In the genomic region with DNA sequence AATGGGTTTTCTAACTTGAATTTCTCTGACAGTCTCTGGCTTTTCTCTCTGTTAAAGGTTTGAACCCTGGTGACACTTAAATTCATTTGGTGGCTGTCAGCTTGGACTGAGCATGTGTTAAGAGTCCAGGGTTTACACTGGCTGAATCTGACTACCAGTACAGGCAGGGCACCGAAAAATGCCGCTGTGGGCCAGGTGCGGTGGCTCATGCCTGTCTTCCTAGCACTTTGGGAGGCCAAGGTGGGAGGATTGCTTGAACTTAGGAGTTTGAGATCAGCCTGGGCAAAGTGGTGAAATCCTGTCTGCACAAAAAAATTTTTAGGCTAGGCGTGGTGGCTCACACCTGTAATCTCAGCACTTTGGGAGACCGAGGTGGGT, we compare ENCODE assay signal across 8 cellular contexts. TPM values are rescaled to one million over a fixed set of nuclear protein-coding genes. Genes with fewer than 3 reads are reported as not detected.
A peak's percentile ranks its signal among the peaks of the same experiment; 100 is the strongest.
DNase-seq lines count a peak whose midpoint lies in the region; ATAC-seq and TF ChIP-seq lines count a peak whose summit lies in the region.

No MANE protein-coding gene starts in this region.

- H3K36me3 Mint-ChIP-seq in Caco-2 (ENCODE audit: insufficient read depth, unreplicated experiment) (peaks cover 58% of the 10 kb centered on the region), endothelial cell (ENCODE audit: low read depth, unreplicated experiment) (peaks cover 20% of the 10 kb centered on the region), neural progenitor cell (peaks cover 21% of the 10 kb centered on the region)

- H3K4me2 ChIP-seq in OCI-LY7 (ENCODE audit: low read length) (peak overlapping the region; percentile 92), neural progenitor cell (peak overlapping the region; percentile 85)

- peaks cover 44% of the 10 kb centered on the region for H3K79me2 ChIP-seq in OCI-LY7 (ENCODE audit: insufficient read depth, low read depth, low read length)
- H3K79me2 ChIP-seq in neural progenitor cell (ENCODE audit: low read depth): peaks cover 54% of the 10 kb centered on the region

- H3K4me1 Mint-ChIP-seq in Caco-2 (ENCODE audit: low read depth, unreplicated experiment) (peaks cover 23% of the 10 kb centered on the region), endothelial cell (ENCODE audit: unreplicated experiment) (peaks cover 41% of the 10 kb centered on the region), neural progenitor cell (peaks cover 40% of the 10 kb centered on the region)

- CTCF ChIA-PET in Caco-2 (lab: Charles Lee) (no interaction called here), OCI-LY7 (lab: Charles Lee; ENCODE audit: unreplicated experiment) (no interaction called here), GM10248 (lab: Yijun Ruan, JAX) (interaction anchor here (1.1 to 7.5 kb wide), 5 partner anchors 11 to 771 kb away, joined by 3 to 73 read pairs (median 30); a partner anchor contains a TSS)

- peak overlapping the region; percentile 96 for H3K4me3 Mint-ChIP-seq in Caco-2 (ENCODE audit: unreplicated experiment)
- peak overlapping the region; percentile 99 for H3K4me3 Mint-ChIP-seq in endothelial cell (ENCODE audit: unreplicated experiment)
- H3K4me3 Mint-ChIP-seq in neural progenitor cell: peak overlapping the region; percentile 99

- H3K27ac Mint-ChIP-seq in Caco-2 (ENCODE audit: unreplicated experiment) (no peak overlapping the region), endothelial cell (ENCODE audit: unreplicated experiment) (no peak overlapping the region), neural progenitor cell (no peak overlapping the region)

- no peak overlapping the region for H2AFZ ChIP-seq in OCI-LY7 (ENCODE audit: low read length)
- H2AFZ ChIP-seq in neural progenitor cell (replicated peaks): no peak overlapping the region

- peaks cover 51% of the 10 kb centered on the region for H3K4me1 ChIP-seq in Caco-2
- peaks cover 55% of the 10 kb centered on the region for H3K4me1 ChIP-seq in OCI-LY7 (ENCODE audit: insufficient read depth, low read length, poor library complexity, severe bottlenecking)
- H3K4me1 ChIP-seq in neural progenitor cell: peaks cover 22% of the 10 kb centered on the region
- peaks cover 12% of the 10 kb centered on the region for H3K4me1 ChIP-seq in foreskin keratinocyte

- H3K9ac ChIP-seq in neural progenitor cell: no peak overlapping the region

- no peaks in the 10 kb centered on the region for H3K9me3 ChIP-seq in Caco-2
- H3K9me3 ChIP-seq in OCI-LY7 (ENCODE audit: low read length): no peaks in the 10 kb centered on the region
- no peaks in the 10 kb centered on the region for H3K9me3 ChIP-seq in neural progenitor cell (ENCODE audit: low read depth)

- H3K27me3 ChIP-seq in Caco-2 (replicated peaks; ENCODE audit: control insufficient read depth, insufficient read depth, low read length): no peaks in the 10 kb centered on the region
- no peaks in the 10 kb centered on the region for H3K27me3 ChIP-seq in neural progenitor cell
- H3K27me3 ChIP-seq in foreskin keratinocyte: no peaks in the 10 kb centered on the region

- DNase-seq in Caco-2: no peak
- no peak for DNase-seq in OCI-LY7 (ENCODE audit: low spot score)
- no peak for DNase-seq in endothelial cell (ENCODE audit: low spot score)
- no peak for DNase-seq in neural progenitor cell (ENCODE audit: low spot score)
- no peak for DNase-seq in foreskin keratinocyte
- no peak for DNase-seq in NCI-H748 (lab: John Stamatoyannopoulos, UW; ENCODE audit: unreplicated experiment)
- no peak for DNase-seq in GM10248 (ENCODE audit: extremely low spot score)
- no peak for DNase-seq in hypothalamus (lab: John Stamatoyannopoulos, UW)

- no peaks in the 10 kb centered on the region for H3K27me3 Mint-ChIP-seq in Caco-2 (ENCODE audit: insufficient read depth, unreplicated experiment)
- peaks cover 17% of the 10 kb centered on the region for H3K27me3 Mint-ChIP-seq in endothelial cell (ENCODE audit: unreplicated experiment)
- H3K27me3 Mint-ChIP-seq in neural progenitor cell (ENCODE audit: insufficient read depth, low read depth): peaks cover 8% of the 10 kb centered on the region

- H3K36me3 ChIP-seq in Caco-2 (ENCODE audit: control insufficient read depth, insufficient read depth, low read length) (peaks cover 1% of the 10 kb centered on the region), OCI-LY7 (ENCODE audit: insufficient read depth, low read length) (peaks cover 48% of the 10 kb centered on the region), neural progenitor cell (no peaks in the 10 kb centered on the region)

- peaks cover 60% of the 10 kb centered on the region for H3F3A ChIP-seq in neural progenitor cell (ENCODE audit: low read depth)

- H3K27ac ChIP-seq in OCI-LY7 (ENCODE audit: low read depth, low read length, poor library complexity, severe bottlenecking) (no peak overlapping the region), neural progenitor cell (no peak overlapping the region), foreskin keratinocyte (no peak overlapping the region)

- intact Hi-C loops in Caco-2 (cut with micrococcal nuclease; ENCODE audit: unreplicated experiment) (no loop called here), OCI-LY7 (cut with micrococcal nuclease; ENCODE audit: unreplicated experiment) (no loop called here)

- TF ChIP-seq CTCF in Caco-2 (IDR thresholded peaks at IDR 0.05; ENCODE audit: insufficient read depth in 1 of 2, low read depth in 1 of 2, low read length in 1 of 2, severe bottlenecking in 1 of 2, unreplicated experiment in 1 of 2) (no peak), OCI-LY7 (conservative IDR thresholded peaks at IDR 0.05; ENCODE audit: low read length) (no peak), endothelial cell (IDR thresholded peaks at IDR 0.05; ENCODE audit: unreplicated experiment) (no peak), neural progenitor cell (IDR thresholded peaks at IDR 0.05) (no peak), foreskin keratinocyte (conservative IDR thresholded peaks at IDR 0.05) (no peak), GM10248 (IDR thresholded peaks at IDR 0.05; ENCODE audit: control extremely low read depth, extremely low read depth, low read depth, missing control alignments) (no peak)

- H4K20me1 ChIP-seq in OCI-LY7 (ENCODE audit: insufficient read depth, low read length) (peaks cover 22% of the 10 kb centered on the region; the same call in 1 of the 2 replicates), neural progenitor cell (ENCODE audit: low read depth) (peaks cover 36% of the 10 kb centered on the region)

- H3K4me3 ChIP-seq in Caco-2 (ENCODE audit: low read depth, low read length) (no peak overlapping the region), OCI-LY7 (ENCODE audit: low read depth, low read length, poor library complexity, severe bottlenecking) (peak overlapping the region; percentile 90), neural progenitor cell (peak overlapping the region; percentile 79)

- H3K9me3 Mint-ChIP-seq in Caco-2 (ENCODE audit: unreplicated experiment): no peaks in the 10 kb centered on the region
- H3K9me3 Mint-ChIP-seq in endothelial cell (ENCODE audit: unreplicated experiment): no peaks in the 10 kb centered on the region
- H3K9me3 Mint-ChIP-seq in neural progenitor cell: no peaks in the 10 kb centered on the region

- POLR2A ChIA-PET in Caco-2 (lab: Charles Lee) (no interaction called here), OCI-LY7 (lab: Charles Lee) (no interaction called here), GM10248 (lab: Yijun Ruan, JAX) (no interaction called here)

- no peak for ATAC-seq in foreskin keratinocyte

- BruUV-seq in Caco-2 (replicated peaks; lab: Mats Ljungman, UMichigan): no TSS peak
- no TSS peak for BruUV-seq in OCI-LY7 (replicated peaks; lab: Mats Ljungman, UMichigan)

- H3K9me2 ChIP-seq in OCI-LY7 (ENCODE audit: insufficient read depth, low read length): no peaks in the 10 kb centered on the region

RNA-seq across cellular contexts. Expression of a gene that starts 1.8 kb away (rescaled TPM):
- total RNA-seq in Caco-2 (2022): 94.5 and 102 TPM in 2 replicates
- total RNA-seq in OCI-LY7 (2014; rRNA removed; shearing (Covaris generic)): 104 and 122 TPM in 2 replicates
- 98.6 and 117 TPM in 2 replicates for total RNA-seq in OCI-LY7 (2022)
- 131 TPM for total RNA-seq in endothelial cell (ENCODE audit: unreplicated experiment)
- total RNA-seq in neural progenitor cell (ENCODE audit: low replicate concordance): 51.1 and 68.9 TPM in 2 replicates
- total RNA-seq in foreskin keratinocyte: 195 and 214 TPM in 2 replicates
- 266 and 289 TPM in 2 replicates for polyA plus RNA-seq in foreskin keratinocyte

RNA-seq across cellular contexts. Expression of a gene that starts 4.2 kb away (rescaled TPM):
- total RNA-seq in Caco-2 (2022) (32.3 and 33.7 TPM in 2 replicates), OCI-LY7 (2022) (37.4 and 37.6 TPM in 2 replicates), endothelial cell (ENCODE audit: unreplicated experiment) (50.7 TPM), neural progenitor cell (ENCODE audit: low replicate concordance) (28.1 and 47.9 TPM in 2 replicates), foreskin keratinocyte (29.5 and 33.2 TPM in 2 replicates)
- 30.5 and 34.2 TPM in 2 replicates for total RNA-seq in OCI-LY7 (2014; rRNA removed; shearing (Covaris generic))
- polyA plus RNA-seq in foreskin keratinocyte: 18.6 and 20.0 TPM in 2 replicates
